1 cellular context compared by ENCODE assay signal in the genomic region with DNA sequence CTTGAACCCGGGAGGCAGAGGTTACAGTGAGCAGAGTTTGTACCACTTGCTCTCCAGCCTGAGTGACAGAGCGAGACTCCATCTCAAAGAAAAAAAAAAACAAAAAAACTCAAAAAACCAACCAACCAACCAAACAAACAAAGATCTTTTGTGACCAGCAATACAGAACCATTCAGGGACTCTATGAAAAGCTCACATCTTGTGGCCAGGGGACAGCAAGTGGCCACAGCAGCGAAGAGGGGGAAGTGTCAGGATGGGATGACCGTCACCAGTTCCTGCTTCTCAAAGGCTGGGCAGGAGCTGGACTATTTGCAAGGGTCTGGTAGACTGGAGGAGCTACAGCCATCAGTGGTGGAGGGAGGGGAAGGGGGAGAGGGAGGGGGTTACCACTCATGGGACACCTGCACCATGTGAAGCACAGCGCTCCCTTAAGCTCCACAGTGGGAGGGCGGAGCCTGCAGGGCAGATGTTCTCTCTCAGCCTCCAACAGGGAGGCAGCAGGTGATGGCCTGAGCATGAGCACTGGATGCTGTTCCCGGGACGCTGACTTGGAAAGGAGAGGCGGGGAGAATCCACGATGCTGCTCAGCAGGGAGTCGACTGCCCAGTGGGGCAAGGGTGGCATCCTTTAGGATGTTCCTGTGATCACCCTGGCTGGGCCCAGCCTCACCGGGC.
TF ChIP-seq lines count a peak whose summit lies in the region.

No MANE protein-coding gene starts in this region.

TF ChIP-seq in WTC11, 78 proteins besides CTCF, POLR2A, EP300 and RAD21 (continued from another document):
- TF ChIP-seq, protein P1, sequence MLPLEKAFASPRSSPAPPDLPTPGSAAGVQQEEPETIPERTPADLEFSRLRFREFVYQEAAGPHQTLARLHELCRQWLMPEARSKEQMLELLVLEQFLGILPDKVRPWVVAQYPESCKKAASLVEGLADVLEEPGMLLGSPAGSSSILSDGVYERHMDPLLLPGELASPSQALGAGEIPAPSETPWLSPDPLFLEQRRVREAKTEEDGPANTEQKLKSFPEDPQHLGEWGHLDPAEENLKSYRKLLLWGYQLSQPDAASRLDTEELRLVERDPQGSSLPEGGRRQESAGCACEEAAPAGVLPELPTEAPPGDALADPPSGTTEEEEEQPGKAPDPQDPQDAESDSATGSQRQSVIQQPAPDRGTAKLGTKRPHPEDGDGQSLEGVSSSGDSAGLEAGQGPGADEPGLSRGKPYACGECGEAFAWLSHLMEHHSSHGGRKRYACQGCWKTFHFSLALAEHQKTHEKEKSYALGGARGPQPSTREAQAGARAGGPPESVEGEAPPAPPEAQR (CRISPR knock-in tag; IDR thresholded peaks at IDR 0.05), result no peak
- TF ChIP-seq TP53 (CRISPR knock-in tag; IDR thresholded peaks at IDR 0.05) (no peak), ATF1 (CRISPR knock-in tag; IDR thresholded peaks at IDR 0.05) (no peak)
